ENCODE assay signal across 14 cellular contexts in genomic region chr17:56424543-56425044, GRCh38.
"Had no signal": no experiment of that assay in that cellular context is flagged by ENCODE, and none has a peak within 500 bp of the region (broad histone marks: within the 10 kb centered on the region; RNA-seq: fewer than 3 reads in every experiment).

No MANE protein-coding gene starts in this region.

- H3K36me3 ChIP-seq: colonic mucosa, gastroesophageal sphincter, left lung had no signal

- H3K4me1 ChIP-seq: colonic mucosa, gastroesophageal sphincter, left lung had no signal

- H3K4me3 ChIP-seq: colonic mucosa, gastroesophageal sphincter, left lung had no signal

- H3K9me3 ChIP-seq: colonic mucosa, gastroesophageal sphincter, left lung had no signal

- H3K27ac ChIP-seq: colonic mucosa, gastroesophageal sphincter, left lung had no signal

- H3K4me3 Mint-ChIP-seq: natural killer cell treated with Interleukin-12 subunit alpha and Interleukin-12 subunit beta and Interleukin-15 and Interleukin-18, amount 100 ng/mL, for 72 hours; stimulated activated effector memory CD8-positive, alpha-beta T cell treated with anti-CD3 and anti-CD28 coated beads, Interleukin-12 subunit alpha, Interleukin-12 subunit beta, amount 100 ng/mL, for 72 hours; T-helper 17 cell had no signal

- H3K27ac Mint-ChIP-seq: natural killer cell treated with Interleukin-12 subunit alpha and Interleukin-12 subunit beta and Interleukin-15 and Interleukin-18, amount 100 ng/mL, for 72 hours; progenitor cell of endocrine pancreas; stimulated activated effector memory CD8-positive, alpha-beta T cell treated with anti-CD3 and anti-CD28 coated beads, Interleukin-12 subunit alpha, Interleukin-12 subunit beta, amount 100 ng/mL, for 72 hours; T-helper 17 cell had no signal

- ATAC-seq: activated CD4-positive, CD25-positive, alpha-beta regulatory T cell treated with anti-CD3 and anti-CD28 coated beads, Interleukin-2, amount 50 U/mL, for 24 hours; gastroesophageal sphincter; left lung; natural killer cell treated with Interleukin-12 subunit alpha and Interleukin-12 subunit beta and Interleukin-15 and Interleukin-18, amount 100 ng/mL, for 72 hours; right cardiac atrium; stimulated activated effector memory CD8-positive, alpha-beta T cell treated with anti-CD3 and anti-CD28 coated beads, Interleukin-12 subunit alpha, Interleukin-12 subunit beta, amount 100 ng/mL, for 72 hours; T-helper 17 cell had no signal

- DNase-seq: activated CD4-positive, alpha-beta T cell treated with anti-CD3 and anti-CD28 coated beads, Interleukin-2, amount 50 U/mL, for 48 hours; activated CD8-positive, alpha-beta memory T cell treated with anti-CD3 and anti-CD28 coated beads, Interleukin-2, amount 50 U/mL, for 4 hours; activated effector memory CD4-positive, alpha-beta T cell treated with Interleukin-2 at 50 U/mL for 16 hours; colonic mucosa; left lung; occipital lobe; right cardiac atrium; T-helper 17 cell; trophoblast cell had no signal

- H3K27me3 ChIP-seq: colonic mucosa, left lung had no signal

- H3K4me1 Mint-ChIP-seq: stimulated activated effector memory CD8-positive, alpha-beta T cell treated with anti-CD3 and anti-CD28 coated beads, Interleukin-12 subunit alpha, Interleukin-12 subunit beta, amount 100 ng/mL, for 72 hours; T-helper 17 cell had no signal

- H3K36me3 Mint-ChIP-seq: natural killer cell treated with Interleukin-12 subunit alpha and Interleukin-12 subunit beta and Interleukin-15 and Interleukin-18, amount 100 ng/mL, for 72 hours; stimulated activated effector memory CD8-positive, alpha-beta T cell treated with anti-CD3 and anti-CD28 coated beads, Interleukin-12 subunit alpha, Interleukin-12 subunit beta, amount 100 ng/mL, for 72 hours had no signal

- H3K9me3 Mint-ChIP-seq: natural killer cell treated with Interleukin-12 subunit alpha and Interleukin-12 subunit beta and Interleukin-15 and Interleukin-18, amount 100 ng/mL, for 72 hours; stimulated activated effector memory CD8-positive, alpha-beta T cell treated with anti-CD3 and anti-CD28 coated beads, Interleukin-12 subunit alpha, Interleukin-12 subunit beta, amount 100 ng/mL, for 72 hours had no signal
